ENCODE assay signal across 8 cellular contexts in the genomic region with DNA sequence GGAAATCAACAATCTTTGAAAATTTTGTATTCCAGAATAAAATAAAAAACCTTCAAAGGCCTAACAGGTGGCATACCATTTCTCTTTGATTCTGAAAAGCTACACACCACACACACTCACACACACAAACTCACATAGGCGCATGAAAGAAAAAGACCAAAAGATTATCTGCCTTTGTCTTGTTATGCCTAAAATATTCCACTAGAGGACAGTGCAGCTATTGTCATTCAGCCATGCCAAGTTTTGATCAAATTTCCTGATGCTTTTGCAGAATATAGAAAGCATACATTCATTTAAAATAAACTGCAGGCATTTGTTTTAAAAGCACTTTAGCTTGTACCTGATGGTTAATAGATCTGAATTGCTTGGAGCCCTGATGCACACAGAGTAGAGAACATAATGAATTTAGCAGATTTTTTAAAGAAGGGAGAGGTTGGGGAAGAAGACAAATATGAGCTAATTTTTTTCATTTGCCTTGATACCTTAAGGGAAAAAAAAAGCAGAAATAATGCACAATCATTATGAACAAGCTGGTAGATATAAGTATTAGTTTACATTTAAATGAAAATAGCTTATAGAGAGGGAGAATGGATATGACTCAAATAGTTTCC.
DNase-seq lines count a peak whose midpoint lies in the region; ATAC-seq and TF ChIP-seq lines count a peak whose summit lies in the region.

No MANE protein-coding gene starts in this region.

- TF ChIP-seq CTCF in GM10248 (IDR thresholded peaks at IDR 0.05; ENCODE audit: control extremely low read depth, extremely low read depth, low read depth, missing control alignments), result peak; percentile 70
- peak; percentile 93 for TF ChIP-seq CTCF in RWPE1 (conservative IDR thresholded peaks at IDR 0.05; ENCODE audit: low read depth)
- peak; percentile 60 to 73 (median 66) for TF ChIP-seq CTCF in gastroesophageal sphincter (IDR thresholded peaks at IDR 0.05)
- peak; percentile 76 for TF ChIP-seq CTCF in thoracic aorta (IDR thresholded peaks at IDR 0.05)

- ATAC-seq in gastroesophageal sphincter (no peak), thoracic aorta (ENCODE audit: insufficient number of reproducible peaks, low FRiP score, low read depth) (no peak), HG02798 (IDR thresholded peaks at IDR 0.05; ENCODE audit: poor library complexity, unreplicated experiment) (no peak), GM18517 (IDR thresholded peaks at IDR 0.05; ENCODE audit: unreplicated experiment) (no peak)

- H3K27ac ChIP-seq in RWPE1, result no peak overlapping the region
- H3K27ac ChIP-seq in gastroesophageal sphincter, result no peak overlapping the region
- H3K27ac ChIP-seq in thoracic aorta, result no peak overlapping the region

- H3K4me1 ChIP-seq in gastroesophageal sphincter (no peaks in the 10 kb centered on the region), thoracic aorta (ENCODE audit: control insufficient read depth in 1 of 2, low read depth in 2 of 2) (no peaks in the 10 kb centered on the region)

- POLR2A ChIA-PET in GM10248 (lab: Yijun Ruan, JAX), result no interaction called here
- POLR2A ChIA-PET in RWPE1 (lab: Yijun Ruan, JAX; ENCODE audit: low non-redundant PET), result no interaction called here

- H3K4me3 ChIP-seq in gastroesophageal sphincter (no peak overlapping the region), thoracic aorta (no peak overlapping the region)

- CTCF ChIA-PET in GM10248 (lab: Yijun Ruan, JAX) (interaction anchor here (1.0 to 1.8 kb wide), 6 partner anchors 14 to 164 kb away, joined by 3 to 7 read pairs (median 6); no protein-coding TSS in a partner anchor), RWPE1 (lab: Yijun Ruan, JAX) (interaction anchor here (0.6 to 1.0 kb wide), 3 partner anchors 161 to 823 kb away, joined by 3 to 5 read pairs (median 5); no protein-coding TSS in a partner anchor)

- H3K9me3 ChIP-seq in gastroesophageal sphincter (no peaks in the 10 kb centered on the region), thoracic aorta (no peaks in the 10 kb centered on the region)

- WGBS in gastroesophageal sphincter (ENCODE audit: low coverage in 1 of 2), 2 donors, result 38 to 50% methylated on average over 1 of the region's 1 CpG

- H3K27me3 ChIP-seq in gastroesophageal sphincter (peaks cover 3% of the 10 kb centered on the region), thoracic aorta (replicated peaks; ENCODE audit: insufficient read depth) (no peaks in the 10 kb centered on the region)

- no peak for TF ChIP-seq EP300 in gastroesophageal sphincter (IDR thresholded peaks at IDR 0.05)

- no peak for TF ChIP-seq POLR2A in gastroesophageal sphincter (IDR thresholded peaks at IDR 0.05)

- H3K36me3 ChIP-seq in gastroesophageal sphincter, result no peaks in the 10 kb centered on the region
- no peaks in the 10 kb centered on the region for H3K36me3 ChIP-seq in thoracic aorta

- DNase-seq in GM10248 (ENCODE audit: extremely low spot score) (no peak), HT1080 (ENCODE audit: low read depth) (peak; percentile 26), RWPE1 (ENCODE audit: low spot score) (peak; percentile 2), thoracic aorta (ENCODE audit: low spot score) (no peak)
- no peak for DNase-seq in activated CD8-positive, alpha-beta memory T cell treated with anti-CD3 and anti-CD28 coated beads for 24 hours

Comparison
In these comparisons a context has a peak if more than half of its experiments do, and no peak if none do; other contexts are left out.
1. DNase-seq: peak in HT1080 (single experiment) and RWPE1 (single experiment); none in GM10248 (single experiment), thoracic aorta (single experiment) and activated CD8-positive, alpha-beta memory T cell treated with anti-CD3 and anti-CD28 coated beads for 24 hours (single experiment).
2. Peak in every context shown above with its lines, with median percentiles within 50 percentile points of each other: CTCF ChIP-seq.